9 cellular contexts compared by ENCODE assay signal in genomic region chr3:57397175-57398026, GRCh38.
DNase-seq lines count a peak whose midpoint lies in the region; ATAC-seq, FAIRE-seq and TF ChIP-seq lines count a peak whose summit lies in the region.
"Had no signal": no experiment of that assay in that cellular context is flagged by ENCODE, and none has a peak within 500 bp of the region (broad histone marks: within the 10 kb centered on the region; RNA-seq: fewer than 3 reads in every experiment).

No MANE protein-coding gene starts in this region.

- CTCF ChIA-PET in Calu3 (lab: Charles Lee), result interaction anchor here (0.6 to 2.2 kb wide), 21 partner anchors 18 to 1344 kb away, joined by 3 to 19 read pairs (median 3); partner anchors contain the start of genes ARF4 and PDE12

- DNase-seq in Calu3, result peak; percentile 79
- peak; percentile 62 for DNase-seq in RCC 7860 (ENCODE audit: low spot score)
- DNase-seq in activated T-cell treated with anti-CD3 and anti-CD28 coated beads, Interleukin-2, amount 50 U/mL, for 48 hours, result peak; percentile 61 to 69
- DNase-seq in foreskin fibroblast, result peak; percentile 28 to 64
- DNase-seq in putamen (ENCODE audit: low spot score), result peak; percentile 3
- no peak for DNase-seq in dedifferentiated amniotic fluid mesenchymal stem cell (ENCODE audit: extremely low spot score)

- no TSS peak for BruUV-seq in Calu3 (replicated peaks; lab: Mats Ljungman, UMichigan)

- H3K9me3 Mint-ChIP-seq in Calu3 (ENCODE audit: low read depth, unreplicated experiment), result no peaks in the 10 kb centered on the region

- no peak overlapping the region for H3K4me3 Mint-ChIP-seq in Calu3 (ENCODE audit: low read depth, unreplicated experiment)

- peak; percentile 65 for TF ChIP-seq CTCF in Calu3 (IDR thresholded peaks at IDR 0.05; ENCODE audit: unreplicated experiment)
- TF ChIP-seq CTCF in foreskin fibroblast (IDR thresholded peaks at IDR 0.05; ENCODE audit: low read depth, low read length), result peak; percentile 91

- FAIRE-seq in RCC 7860 (lab: Jason Lieb, UNC), result no peak
- FAIRE-seq: endometrium had no signal

- peaks cover 23% of the 10 kb centered on the region for H3K4me1 Mint-ChIP-seq in Calu3 (ENCODE audit: low read depth, unreplicated experiment)

- no peak overlapping the region for H3K4me3 ChIP-seq in foreskin fibroblast (ENCODE audit: low read depth in 1 of 2, low read length in 2 of 2)

- peak; percentile 94 for ATAC-seq in GM19324 (IDR thresholded peaks at IDR 0.05; ENCODE audit: low FRiP score, unreplicated experiment)
- ATAC-seq in HG03354 (IDR thresholded peaks at IDR 0.05; ENCODE audit: poor library complexity, severe bottlenecking, unreplicated experiment), result peak; percentile 98

- H3K27ac Mint-ChIP-seq in Calu3 (ENCODE audit: unreplicated experiment), result peak overlapping the region; percentile 48

- intact Hi-C loops in Calu3 (cut with micrococcal nuclease; ENCODE audit: unreplicated experiment), result loop anchor here (1.0 to 2.0 kb wide), 3 partner anchors 37 to 186 kb away; partner anchors contain the start of gene PDE12

- H3K27me3 Mint-ChIP-seq in Calu3 (ENCODE audit: unreplicated experiment), result no peaks in the 10 kb centered on the region

- no peaks in the 10 kb centered on the region for H3K36me3 Mint-ChIP-seq in Calu3 (ENCODE audit: insufficient read depth, unreplicated experiment)
